Comparison of ENCODE assay signal across 12 cellular contexts in the genomic region with DNA sequence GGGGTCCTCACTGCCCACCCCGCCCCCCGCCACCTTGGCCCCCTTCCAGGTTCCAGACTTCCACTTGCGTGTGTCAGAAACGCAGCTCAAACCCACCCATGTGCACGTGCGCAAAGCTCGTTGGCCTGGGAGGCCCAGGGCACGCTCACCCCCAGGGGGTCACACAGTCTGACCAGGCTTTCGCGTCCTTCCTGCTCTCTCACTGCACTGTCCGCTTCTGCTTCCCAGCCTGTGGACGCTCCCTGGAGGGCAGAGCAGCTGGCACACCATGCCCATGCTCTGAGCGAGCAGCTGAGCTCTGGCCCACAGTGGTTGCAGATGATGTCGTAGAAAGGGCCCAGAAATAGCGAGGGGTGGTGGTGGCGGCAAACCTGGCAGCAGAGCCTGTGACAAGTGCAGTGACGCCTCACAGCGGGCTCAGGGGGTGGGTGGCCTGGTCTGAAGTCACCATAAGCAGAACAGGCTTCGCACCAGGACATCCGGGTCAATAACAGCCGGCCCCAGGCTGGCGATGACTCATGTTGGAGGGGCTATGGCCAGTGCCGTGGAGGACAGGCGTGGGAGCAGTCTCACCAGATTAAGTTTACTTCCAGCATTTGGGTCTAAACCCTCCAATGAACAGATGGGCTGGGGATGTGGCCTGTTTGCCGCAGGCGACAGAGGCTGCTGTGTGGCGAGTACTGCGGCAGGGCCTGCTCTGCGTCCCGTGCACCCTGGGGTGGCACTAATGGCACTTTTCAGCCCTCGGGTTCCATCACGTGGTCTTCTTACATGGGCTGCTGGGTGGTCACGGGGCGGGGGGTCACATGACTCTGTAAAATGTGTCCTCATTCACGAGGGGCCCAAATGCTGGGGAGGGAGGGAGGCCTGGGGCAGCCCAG. TPM values are rescaled to one million over a fixed set of nuclear protein-coding genes. Genes with fewer than 3 reads are reported as not detected.
A peak's percentile ranks its signal among the peaks of the same experiment; 100 is the strongest.
DNase-seq lines count a peak whose midpoint lies in the region; ATAC-seq and TF ChIP-seq lines count a peak whose summit lies in the region.
"Had no signal": no experiment of that assay in that cellular context is flagged by ENCODE, and none has a peak within 500 bp of the region (broad histone marks: within the 10 kb centered on the region; RNA-seq: fewer than 3 reads in every experiment).

No MANE protein-coding gene starts in this region.

- no peak overlapping the region for H3K4me3 Mint-ChIP-seq in HFFc6
- H3K4me3 Mint-ChIP-seq: memory B cell; T-helper 2 cell treated with Interferon-gamma antibody and Interleukin-4, amounts not matched to agents 5 μg/mL and 100 μg/mL, for 36 hours had no signal

- no peaks in the 10 kb centered on the region for H3K9me3 ChIP-seq in esophagus muscularis mucosa
- H3K9me3 ChIP-seq: thyroid gland had no signal

- peaks cover 0 to 47% (median 2%) of the 10 kb centered on the region in 4 donors for H3K27me3 ChIP-seq in esophagus muscularis mucosa
- H3K27me3 ChIP-seq: thyroid gland had no signal

- no peak overlapping the region for H3K4me3 ChIP-seq in esophagus muscularis mucosa
- H3K4me3 ChIP-seq: thyroid gland had no signal

- no peak for TF ChIP-seq POLR2A in esophagus muscularis mucosa (IDR thresholded peaks at IDR 0.05; ENCODE audit: low read depth)

- WGBS in esophagus muscularis mucosa: 74% methylated on average over 19 of the region's 35 CpGs

- no peak overlapping the region; the same call in 1 of the 2 replicates for H3K27ac Mint-ChIP-seq in HFFc6
- H3K27ac Mint-ChIP-seq: memory B cell; T-helper 2 cell treated with Interferon-gamma antibody and Interleukin-4, amounts not matched to agents 5 μg/mL and 100 μg/mL, for 36 hours had no signal

- intact Hi-C loops in Right ventricle myocardium inferior (cut with DNase I): no loop called here
- intact Hi-C loops in esophagus muscularis mucosa (cut with DNase I): loop anchor here (10.0 kb wide), 1 partner anchor 143 kb away; the partner anchor contains the start of gene RASD1

- TF ChIP-seq CTCF in HFFc6 (IDR thresholded peaks at IDR 0.05) (no peak), esophagus muscularis mucosa (IDR thresholded peaks at IDR 0.05) (no peak)

- H3K27me3 Mint-ChIP-seq in HFFc6 (ENCODE audit: insufficient read depth): peaks cover 8% of the 10 kb centered on the region

- DNase-seq in HFFc6: peak; percentile 27
- DNase-seq in Right ventricle myocardium inferior (ENCODE audit: missing footprints): no peak
- peak; percentile 81 for DNase-seq in retina
- DNase-seq in effector CD4-positive, alpha-beta T cell: no peak
- no peak for DNase-seq in esophagus muscularis mucosa (ENCODE audit: extremely low spot score)
- DNase-seq: NCI-H146, thyroid gland had no signal

- H3K9me3 Mint-ChIP-seq in HFFc6: no peaks in the 10 kb centered on the region
- H3K9me3 Mint-ChIP-seq: memory B cell; T-helper 2 cell treated with Interferon-gamma antibody and Interleukin-4, amounts not matched to agents 5 μg/mL and 100 μg/mL, for 36 hours had no signal

- ATAC-seq in SK-N-SH treated with all-trans-retinoic acid at 6 μM for 48 hours (peak; percentile 23), Right ventricle myocardium inferior (peak; percentile 30), GM21529 (IDR thresholded peaks at IDR 0.05; ENCODE audit: unreplicated experiment) (no peak), HG03095 (IDR thresholded peaks at IDR 0.05; ENCODE audit: unreplicated experiment) (no peak)

- H3K36me3 Mint-ChIP-seq in HFFc6 (ENCODE audit: low read depth): no peaks in the 10 kb centered on the region
- H3K36me3 Mint-ChIP-seq: memory B cell had no signal

- H3K27ac ChIP-seq in esophagus muscularis mucosa (replicated peaks in 1 of 4): no peak overlapping the region
- H3K27ac ChIP-seq: thyroid gland had no signal

- peaks cover 24% of the 10 kb centered on the region for H3K4me1 Mint-ChIP-seq in HFFc6 (ENCODE audit: low read depth)
- H3K4me1 Mint-ChIP-seq: memory B cell had no signal

- H3K36me3 ChIP-seq in esophagus muscularis mucosa: peaks cover 0 to 7% (median under 1%) of the 10 kb centered on the region in 4 donors
- H3K36me3 ChIP-seq: thyroid gland had no signal

- peaks cover 7 to 21% (median 14%) of the 10 kb centered on the region in 4 donors for H3K4me1 ChIP-seq in esophagus muscularis mucosa

- TF ChIP-seq EP300 in esophagus muscularis mucosa (IDR thresholded peaks at IDR 0.05): no peak

TF ChIP-seq in SK-N-SH treated with all-trans-retinoic acid at 6 μM for 48 hours, 23 proteins besides CTCF, POLR2A, EP300 and RAD21 (continues in another document):
- TF ChIP-seq GLIS3 (CRISPR knock-in tag; IDR thresholded peaks at IDR 0.05) (no peak), TSHZ2 (CRISPR knock-in tag; IDR thresholded peaks at IDR 0.05) (no peak), ZFP30 (CRISPR knock-in tag; IDR thresholded peaks at IDR 0.05) (no peak), TOX (CRISPR knock-in tag; IDR thresholded peaks at IDR 0.05; ENCODE audit: borderline replicate concordance) (no peak), BACH2 (CRISPR knock-in tag; IDR thresholded peaks at IDR 0.05; ENCODE audit: borderline replicate concordance) (no peak), RARB (CRISPR knock-in tag; IDR thresholded peaks at IDR 0.05) (no peak), ZFP3 (CRISPR knock-in tag; IDR thresholded peaks at IDR 0.05) (no peak), POU6F1 (CRISPR knock-in tag; IDR thresholded peaks at IDR 0.05; ENCODE audit: borderline replicate concordance, low read depth) (no peak), ZNF8 (CRISPR knock-in tag; IDR thresholded peaks at IDR 0.05) (no peak), CSDC2 (CRISPR knock-in tag; IDR thresholded peaks at IDR 0.05) (no peak)
- TF ChIP-seq, protein P1, sequence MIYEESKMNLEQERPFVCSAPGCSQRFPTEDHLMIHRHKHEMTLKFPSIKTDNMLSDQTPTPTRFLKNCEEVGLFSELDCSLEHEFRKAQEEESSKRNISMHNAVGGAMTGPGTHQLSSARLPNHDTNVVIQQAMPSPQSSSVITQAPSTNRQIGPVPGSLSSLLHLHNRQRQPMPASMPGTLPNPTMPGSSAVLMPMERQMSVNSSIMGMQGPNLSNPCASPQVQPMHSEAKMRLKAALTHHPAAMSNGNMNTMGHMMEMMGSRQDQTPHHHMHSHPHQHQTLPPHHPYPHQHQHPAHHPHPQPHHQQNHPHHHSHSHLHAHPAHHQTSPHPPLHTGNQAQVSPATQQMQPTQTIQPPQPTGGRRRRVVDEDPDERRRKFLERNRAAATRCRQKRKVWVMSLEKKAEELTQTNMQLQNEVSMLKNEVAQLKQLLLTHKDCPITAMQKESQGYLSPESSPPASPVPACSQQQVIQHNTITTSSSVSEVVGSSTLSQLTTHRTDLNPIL (CRISPR knock-in tag; IDR thresholded peaks at IDR 0.05; ENCODE audit: low read depth): no peak
- TF ChIP-seq, protein P2, sequence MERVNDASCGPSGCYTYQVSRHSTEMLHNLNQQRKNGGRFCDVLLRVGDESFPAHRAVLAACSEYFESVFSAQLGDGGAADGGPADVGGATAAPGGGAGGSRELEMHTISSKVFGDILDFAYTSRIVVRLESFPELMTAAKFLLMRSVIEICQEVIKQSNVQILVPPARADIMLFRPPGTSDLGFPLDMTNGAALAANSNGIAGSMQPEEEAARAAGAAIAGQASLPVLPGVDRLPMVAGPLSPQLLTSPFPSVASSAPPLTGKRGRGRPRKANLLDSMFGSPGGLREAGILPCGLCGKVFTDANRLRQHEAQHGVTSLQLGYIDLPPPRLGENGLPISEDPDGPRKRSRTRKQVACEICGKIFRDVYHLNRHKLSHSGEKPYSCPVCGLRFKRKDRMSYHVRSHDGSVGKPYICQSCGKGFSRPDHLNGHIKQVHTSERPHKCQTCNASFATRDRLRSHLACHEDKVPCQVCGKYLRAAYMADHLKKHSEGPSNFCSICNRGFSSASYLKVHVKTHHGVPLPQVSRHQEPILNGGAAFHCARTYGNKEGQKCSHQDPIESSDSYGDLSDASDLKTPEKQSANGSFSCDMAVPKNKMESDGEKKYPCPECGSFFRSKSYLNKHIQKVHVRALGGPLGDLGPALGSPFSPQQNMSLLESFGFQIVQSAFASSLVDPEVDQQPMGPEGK (CRISPR knock-in tag; IDR thresholded peaks at IDR 0.05; ENCODE audit: borderline replicate concordance): no peak

RNA-seq across cellular contexts. Expression of gene NT5M, which starts 49.0 kb away (rescaled TPM):
- under 1 TPM; 0.20 to 0.83 (median 0.60) TPM for total RNA-seq in HFFc6 (2021; fragmentation: NEBNext Ultra II Directional; extraction: Animal tissue kit (Norgen Biotek cat#: 25700))
- 8.3 TPM for total RNA-seq in Right ventricle myocardium inferior
- total RNA-seq in esophagus muscularis mucosa: 10 to 100 TPM in 1 of 4 donors, 1 to 10 TPM in 3; 4.3 to 11.5 (median 7.0) TPM

Comparison
In these comparisons a context has a peak if more than half of its experiments do, and no peak if none do; other contexts are left out.
1. DNase-seq: peak in HFFc6 (single experiment) and retina (single experiment); none in Right ventricle myocardium inferior (single experiment), effector CD4-positive, alpha-beta T cell (single experiment) and esophagus muscularis mucosa (single experiment).
2. ATAC-seq: peak in SK-N-SH treated with all-trans-retinoic acid at 6 μM for 48 hours (single experiment) and Right ventricle myocardium inferior (single experiment); none in GM21529 (single experiment) and HG03095 (single experiment).